In genomic region chr22:19172213-19173046, GRCh38 we compare ENCODE assay signal across 9 cellular contexts. TPM values are rescaled to one million over a fixed set of nuclear protein-coding genes. Genes with fewer than 3 reads are reported as not detected.
DNase-seq lines count a peak whose midpoint lies in the region; ATAC-seq, FAIRE-seq and TF ChIP-seq lines count a peak whose summit lies in the region.
"Had no signal": no experiment of that assay in that cellular context is flagged by ENCODE, and none has a peak within 500 bp of the region (broad histone marks: within the 10 kb centered on the region; RNA-seq: fewer than 3 reads in every experiment).

No MANE protein-coding gene starts in this region.

- peaks cover 26% of the 10 kb centered on the region for H3K27me3 Mint-ChIP-seq in activated naive CD4-positive, alpha-beta T cell treated with anti-CD3 and anti-CD28 coated beads for 36 hours (ENCODE audit: low read depth)

- H3K4me1 Mint-ChIP-seq in activated naive CD4-positive, alpha-beta T cell treated with anti-CD3 and anti-CD28 coated beads for 36 hours (ENCODE audit: low read depth) = peaks cover 39% of the 10 kb centered on the region

- BruUV-seq in GM12878 (replicated peaks; lab: Mats Ljungman, UMichigan) = no TSS peak

- H3K4me3 ChIP-seq in GM12878 (peak overlapping the region; percentile 95), lower lobe of right lung (peak overlapping the region; percentile 96), transverse colon (peak overlapping the region; percentile 72 to 100 (median 86))

- TF ChIP-seq RAD21 in GM12878 (IDR thresholded peaks at IDR 0.05; ENCODE audit: insufficient read depth, low read depth, low read length) = no peak

- POLR2A ChIA-PET in GM12878 (lab: Charles Lee) = no interaction called here

- peaks cover 5 to 11% of the 10 kb centered on the region in 2 experiments; a peak in 3 of 4 replicates for H3K27me3 ChIP-seq in GM12878 (replicated peaks in 1 of 2; ENCODE audit: control insufficient read depth in 2 of 2, insufficient read depth in 2 of 2, low read length in 1 of 2)
- peaks cover 27% of the 10 kb centered on the region for H3K27me3 ChIP-seq in lower lobe of right lung (ENCODE audit: low read depth)
- peaks cover 31% of the 10 kb centered on the region for H3K27me3 ChIP-seq in transverse colon

- H3K36me3 ChIP-seq in GM12878 (ENCODE audit: control insufficient read depth in 2 of 2, insufficient read depth in 2 of 2, low read length in 1 of 2) (peaks cover 0 to 1% of the 10 kb centered on the region in 2 experiments; a peak in 2 of 4 replicates), lower lobe of right lung (peaks cover 13% of the 10 kb centered on the region), transverse colon (no peaks in the 10 kb centered on the region)

- SMC1A ChIA-PET in GM12878 (lab: Charles Lee; ENCODE audit: uncharacterized antibody, unreplicated experiment) = interaction anchor here (1.0 kb wide), 1 partner anchor 15 kb away, joined by 3 read pairs; no protein-coding TSS in a partner anchor

- WGBS in GM12878 (ENCODE audit: insufficient coverage, insufficient replicate concordance, low lambda C conversion rate, missing lambda C conversion rate) = 2% methylated on average over 13 of the region's 13 CpGs
- WGBS in transverse colon (ENCODE audit: low coverage in 1 of 2), 2 donors = 26 to 29% methylated on average over 4 to 13 of the region's 13 CpGs

- H3K9me3 Mint-ChIP-seq in activated naive CD4-positive, alpha-beta T cell treated with anti-CD3 and anti-CD28 coated beads for 36 hours = no peaks in the 10 kb centered on the region

- TF ChIP-seq POLR2A in GM12878 (IDR thresholded peaks at IDR 0.05; ENCODE audit: low read depth, low read length) (no peak), transverse colon (IDR thresholded peaks at IDR 0.05) (no peak)

- H3K4me3 Mint-ChIP-seq in activated naive CD4-positive, alpha-beta T cell treated with anti-CD3 and anti-CD28 coated beads for 36 hours = peak overlapping the region; percentile 96

- H4K20me1 ChIP-seq in GM12878 (ENCODE audit: control insufficient read depth, insufficient read depth) = no peaks in the 10 kb centered on the region

- no peak overlapping the region for H2AFZ ChIP-seq in GM12878 (ENCODE audit: control insufficient read depth, low read depth, low read length)

- ATAC-seq in GM12878 = no peak
- no peak for ATAC-seq in lower lobe of right lung
- no peak for ATAC-seq in HG03097 (IDR thresholded peaks at IDR 0.05; ENCODE audit: low FRiP score, unreplicated experiment)

- peak overlapping the region; percentile 89 for H3K4me2 ChIP-seq in GM12878 (ENCODE audit: control insufficient read depth, insufficient read depth)

- in situ Hi-C loops in GM12878 (cut with MboI) = no loop called here
- in situ Hi-C loops in transverse colon (cut with MboI; ENCODE audit: low pct_ligation_motif_present in 1 of 4, low pct_unique_long_range_greater_than_20kb in 1 of 4, low sequenced_read_pairs in 3 of 4) = no loop called here

- H3K36me3 Mint-ChIP-seq in activated naive CD4-positive, alpha-beta T cell treated with anti-CD3 and anti-CD28 coated beads for 36 hours (ENCODE audit: low read depth) = peaks cover 6% of the 10 kb centered on the region

- H3K9me3 ChIP-seq in GM12878 (replicated peaks; ENCODE audit: control insufficient read depth, insufficient read depth, low read length) (no peaks in the 10 kb centered on the region), lower lobe of right lung (no peaks in the 10 kb centered on the region), transverse colon (no peaks in the 10 kb centered on the region)

- CTCF ChIA-PET in activated naive CD4-positive, alpha-beta T cell treated with anti-CD3 and anti-CD28 coated beads for 36 hours (lab: Charles Lee) = no interaction called here
- CTCF ChIA-PET in GM12878 (lab: Yijun Ruan, JAX) = interaction anchor here (2.1 kb wide), 1 partner anchor 28 kb away, joined by 15 read pairs; the partner anchor contains the start of gene ESS2

- intact Hi-C loops in activated naive CD4-positive, alpha-beta T cell treated with anti-CD3 and anti-CD28 coated beads for 36 hours (cut with micrococcal nuclease) = no loop called here
- intact Hi-C loops in GM12878 (cut with micrococcal nuclease; ENCODE audit: unreplicated experiment) (no loop called here), lower lobe of right lung (cut with DNase I) (no loop called here), transverse colon (cut with DNase I; ENCODE audit: low total_unique reads) (no loop called here)

- peaks cover 31% of the 10 kb centered on the region for H3K4me1 ChIP-seq in GM12878 (ENCODE audit: control insufficient read depth, insufficient read depth, low read length)
- peaks cover 62% of the 10 kb centered on the region for H3K4me1 ChIP-seq in lower lobe of right lung
- peaks cover 29 to 50% (median 46%) of the 10 kb centered on the region in 4 donors for H3K4me1 ChIP-seq in transverse colon

- H3K27ac ChIP-seq in GM12878 (ENCODE audit: control insufficient read depth, insufficient read depth) (peak overlapping the region; percentile 83), lower lobe of right lung (peak overlapping the region; percentile 93), transverse colon (peak overlapping the region; percentile 87 to 91 (median 90))

- no peak for TF ChIP-seq EP300 in GM12878 (IDR thresholded peaks at IDR 0.05; ENCODE audit: borderline replicate concordance in 1 of 2, control insufficient read depth in 1 of 2, low read depth in 2 of 2, low read length in 2 of 2)
- TF ChIP-seq EP300 in transverse colon (IDR thresholded peaks at IDR 0.05; ENCODE audit: low read depth) = no peak

- TF ChIP-seq CTCF in GM12878 (IDR thresholded peaks at IDR 0.05 in 2 of 3, conservative IDR thresholded peaks at IDR 0.05 in 1 of 3; ENCODE audit: control insufficient read depth in 2 of 3, extremely low read depth in 1 of 3, insufficient read depth in 1 of 3, low read depth in 3 of 3, low read length in 3 of 3) (no peak), lower lobe of right lung (IDR thresholded peaks at IDR 0.05) (no peak), transverse colon (IDR thresholded peaks at IDR 0.05) (no peak)

- FAIRE-seq in GM12878 (lab: Jason Lieb, UNC) = no peak
- FAIRE-seq: D721Med had no signal

- RAD21 ChIA-PET in GM12878 (lab: Charles Lee; ENCODE audit: unreplicated experiment) = interaction anchor here (1.0 kb wide), 1 partner anchor 28 kb away, joined by 4 read pairs; the partner anchor contains the start of gene ESS2

- peak overlapping the region; percentile 95 for H3K9ac ChIP-seq in GM12878 (ENCODE audit: control insufficient read depth, insufficient read depth, low read length)

- peaks cover 41% of the 10 kb centered on the region for H3K79me2 ChIP-seq in GM12878 (ENCODE audit: control insufficient read depth, insufficient read depth, low read length)

- H3K27ac Mint-ChIP-seq in activated naive CD4-positive, alpha-beta T cell treated with anti-CD3 and anti-CD28 coated beads for 36 hours = peak overlapping the region; percentile 80

- no peak for DNase-seq in activated naive CD4-positive, alpha-beta T cell treated with anti-CD3 and anti-CD28 coated beads for 36 hours
- DNase-seq in activated naive CD4-positive, alpha-beta T cell (lab: John Stamatoyannopoulos, UW) = no peak
- no peak for DNase-seq in GM12878 (ENCODE audit: low read depth, low spot score)
- DNase-seq in lower lobe of right lung = no peak
- DNase-seq in transverse colon = no peak
- DNase-seq in MV-4-11 (lab: John Stamatoyannopoulos, UW) = no peak
- no peak for DNase-seq in NCI-H82 treated with DMSO at 0.1 percent for 48 hours (lab: John Stamatoyannopoulos, UW; ENCODE audit: unreplicated experiment)

RNA-seq across cellular contexts. Expression of gene SLC25A1, which starts 6.1 kb away (rescaled TPM):
- 10 to 100 TPM; 54.0 to 58.4 TPM for total RNA-seq in activated naive CD4-positive, alpha-beta T cell treated with anti-CD3 and anti-CD28 coated beads for 36 hours
- 13.4 and 14.8 TPM in 2 replicates for total RNA-seq in GM12878 (2013; cell fraction: nucleolus; rRNA removed)
- 64.5 and 75.9 TPM in 2 replicates for total RNA-seq in GM12878 (2014; rRNA removed)
- 18.9 and 20.2 TPM in 2 replicates for total RNA-seq in GM12878 (2014; rRNA removed; fragmentation: Illumina TruSeq; extraction: Trizol)
- 79.0 and 90.6 TPM in 2 replicates for total RNA-seq in GM12878 (2021)
- polyA plus RNA-seq in GM12878 (2011; ENCODE audit: low read depth) = 30.4 TPM
- 9.9 and 21.2 TPM in 2 replicates for polyA plus RNA-seq in GM12878 (2011; rRNA removed)
- polyA plus RNA-seq in GM12878 (2011; cell fraction: cytosol; rRNA removed) = 54.7 and 56.4 TPM in 2 replicates
- polyA plus RNA-seq in GM12878 (2011; cell fraction: nucleus; rRNA removed) = 41.4 and 46.8 TPM in 2 replicates
- 57.4 and 70.6 TPM in 2 replicates for polyA plus RNA-seq in GM12878 (2012)
- 10.8 and 27.5 TPM in 2 replicates for polyA plus RNA-seq in GM12878 (2014; fragmentation: Illumina TruSeq; extraction: Trizol)
- 1 to 10 TPM; 2.3 to 7.8 TPM for polyA plus RNA-seq in GM12878 (2014; fragmentation: Nextera tagmentation; extraction: Ambion mirVana)
- 59.8 and 67.2 TPM in 2 replicates for polyA plus RNA-seq in GM12878 (2014; rRNA removed)
- polyA plus RNA-seq in GM12878 (2016; fragmentation: Nextera tagmentation; extraction: Ambion mirVana) = 10 to 100 TPM; 33.2 to 75.3 TPM
- polyA minus RNA-seq in GM12878 (2011; rRNA and poly(A)+ RNA removed) = 17.8 and 31.0 TPM in 2 replicates
- 17.1 and 18.1 TPM in 2 replicates for polyA minus RNA-seq in GM12878 (2011; cell fraction: cytosol; rRNA and poly(A)+ RNA removed)
- 8.6 and 17.0 TPM in 2 replicates for polyA minus RNA-seq in GM12878 (2011; cell fraction: nucleus; rRNA and poly(A)+ RNA removed)
- total RNA-seq in lower lobe of right lung = 50.3 TPM
- total RNA-seq in transverse colon = 100 to 1,000 TPM in 3 of 4 donors, 10 to 100 TPM in 1; 80.2 to 146 (median 132) TPM

RNA-seq across cellular contexts. Expression of gene GSC2, which starts 22.3 kb away (rescaled TPM):
- total RNA-seq in activated naive CD4-positive, alpha-beta T cell treated with anti-CD3 and anti-CD28 coated beads for 36 hours = not detected
- not detected in 2 replicates for total RNA-seq in GM12878 (2013; cell fraction: nucleolus; rRNA removed)
- total RNA-seq in GM12878 (2014; rRNA removed) = not detected in 2 replicates
- total RNA-seq in GM12878 (2014; rRNA removed; fragmentation: Illumina TruSeq; extraction: Trizol) = not detected in 2 replicates
- not detected in 2 replicates for total RNA-seq in GM12878 (2021)
- not detected for polyA plus RNA-seq in GM12878 (2011; ENCODE audit: low read depth)
- polyA plus RNA-seq in GM12878 (2011; rRNA removed) = not detected in 2 replicates
- not detected in 2 replicates for polyA plus RNA-seq in GM12878 (2011; cell fraction: cytosol; rRNA removed)
- not detected in 2 replicates for polyA plus RNA-seq in GM12878 (2011; cell fraction: nucleus; rRNA removed)
- not detected in 2 replicates for polyA plus RNA-seq in GM12878 (2012)
- polyA plus RNA-seq in GM12878 (2014; fragmentation: Illumina TruSeq; extraction: Trizol) = not detected in 2 replicates
- polyA plus RNA-seq in GM12878 (2014; fragmentation: Nextera tagmentation; extraction: Ambion mirVana) = not detected
- not detected in 2 replicates for polyA plus RNA-seq in GM12878 (2014; rRNA removed)
- not detected for polyA plus RNA-seq in GM12878 (2016; fragmentation: Nextera tagmentation; extraction: Ambion mirVana)
- not detected in 2 replicates for polyA minus RNA-seq in GM12878 (2011; rRNA and poly(A)+ RNA removed)
- not detected in 2 replicates for polyA minus RNA-seq in GM12878 (2011; cell fraction: cytosol; rRNA and poly(A)+ RNA removed)
- polyA minus RNA-seq in GM12878 (2011; cell fraction: nucleus; rRNA and poly(A)+ RNA removed) = not detected in 2 replicates
- not detected for total RNA-seq in lower lobe of right lung
- total RNA-seq in transverse colon = not detected

RNA-seq across cellular contexts. Expression of gene ESS2, which starts 28.0 kb away (rescaled TPM):
- 10 to 100 TPM in 1 of 2 experiments, 1 to 10 TPM in 1; 9.9 to 11.0 TPM for total RNA-seq in activated naive CD4-positive, alpha-beta T cell treated with anti-CD3 and anti-CD28 coated beads for 36 hours
- 9.8 and 14.9 TPM in 2 replicates for total RNA-seq in GM12878 (2013; cell fraction: nucleolus; rRNA removed)
- total RNA-seq in GM12878 (2014; rRNA removed) (12.5 and 13.5 TPM in 2 replicates), GM12878 (2014; rRNA removed; fragmentation: Illumina TruSeq; extraction: Trizol) (6.0 and 6.4 TPM in 2 replicates), GM12878 (2021) (17.9 and 18.3 TPM in 2 replicates), lower lobe of right lung (14.0 TPM), transverse colon (10 to 100 TPM in 2 of 4 donors, 1 to 10 TPM in 2; 3.8 to 13.7 (median 10.4) TPM)
- polyA plus RNA-seq in GM12878 (2011; ENCODE audit: low read depth) = 4.2 TPM
- polyA plus RNA-seq in GM12878 (2011; rRNA removed) (5.7 and 10.2 TPM in 2 replicates), GM12878 (2014; fragmentation: Illumina TruSeq; extraction: Trizol) (0.89 and 6.3 TPM in 2 replicates), GM12878 (2014; fragmentation: Nextera tagmentation; extraction: Ambion mirVana) (1 to 10 TPM in 1 of 2 experiments, under 1 TPM in 1; 0.14 to 1.0 TPM), GM12878 (2014; rRNA removed) (16.2 and 16.9 TPM in 2 replicates), GM12878 (2016; fragmentation: Nextera tagmentation; extraction: Ambion mirVana) (10 to 100 TPM; 14.2 to 15.0 TPM)
- polyA plus RNA-seq in GM12878 (2011; cell fraction: cytosol; rRNA removed) = 12.9 and 18.4 TPM in 2 replicates
- polyA plus RNA-seq in GM12878 (2011; cell fraction: nucleus; rRNA removed) = 17.2 and 24.5 TPM in 2 replicates
- 10.5 and 11.6 TPM in 2 replicates for polyA plus RNA-seq in GM12878 (2012)
- 2.9 and 7.7 TPM in 2 replicates for polyA minus RNA-seq in GM12878 (2011; rRNA and poly(A)+ RNA removed)
- 5.6 TPM in 2 replicates for polyA minus RNA-seq in GM12878 (2011; cell fraction: cytosol; rRNA and poly(A)+ RNA removed)
- polyA minus RNA-seq in GM12878 (2011; cell fraction: nucleus; rRNA and poly(A)+ RNA removed) = 3.7 and 6.9 TPM in 2 replicates

RNA-seq across cellular contexts. Expression of gene TSSK2, which starts 41.3 kb away (rescaled TPM):
- total RNA-seq in activated naive CD4-positive, alpha-beta T cell treated with anti-CD3 and anti-CD28 coated beads for 36 hours = not detected
- total RNA-seq in GM12878 (2013; cell fraction: nucleolus; rRNA removed) = not detected in 2 replicates
- 0.17 TPM in 1 of 2 replicates, not detected in the other for total RNA-seq in GM12878 (2014; rRNA removed)
- not detected in 2 replicates for total RNA-seq in GM12878 (2014; rRNA removed; fragmentation: Illumina TruSeq; extraction: Trizol)
- total RNA-seq in GM12878 (2021) = not detected in 2 replicates
- polyA plus RNA-seq in GM12878 (2011; ENCODE audit: low read depth) = not detected
- not detected in 2 replicates for polyA plus RNA-seq in GM12878 (2011; rRNA removed)
- polyA plus RNA-seq in GM12878 (2011; cell fraction: cytosol; rRNA removed) = not detected in 2 replicates
- not detected in 2 replicates for polyA plus RNA-seq in GM12878 (2011; cell fraction: nucleus; rRNA removed)
- polyA plus RNA-seq in GM12878 (2012) = not detected in 2 replicates
- 0.03 TPM in 1 of 2 replicates, not detected in the other for polyA plus RNA-seq in GM12878 (2014; fragmentation: Illumina TruSeq; extraction: Trizol)
- not detected for polyA plus RNA-seq in GM12878 (2014; fragmentation: Nextera tagmentation; extraction: Ambion mirVana)
- not detected in 2 replicates for polyA plus RNA-seq in GM12878 (2014; rRNA removed)
- not detected for polyA plus RNA-seq in GM12878 (2016; fragmentation: Nextera tagmentation; extraction: Ambion mirVana)
- polyA minus RNA-seq in GM12878 (2011; rRNA and poly(A)+ RNA removed) = not detected in 2 replicates
- polyA minus RNA-seq in GM12878 (2011; cell fraction: cytosol; rRNA and poly(A)+ RNA removed) = not detected in 2 replicates
- polyA minus RNA-seq in GM12878 (2011; cell fraction: nucleus; rRNA and poly(A)+ RNA removed) = not detected in 2 replicates
- total RNA-seq in lower lobe of right lung = not detected
- not detected for total RNA-seq in transverse colon

RNA-seq across cellular contexts. Expression of gene DGCR2, which starts 50.2 kb away (rescaled TPM):
- total RNA-seq in activated naive CD4-positive, alpha-beta T cell treated with anti-CD3 and anti-CD28 coated beads for 36 hours = 10 to 100 TPM; 15.4 to 16.4 TPM
- total RNA-seq in GM12878 (2013; cell fraction: nucleolus; rRNA removed) = 36.2 and 39.9 TPM in 2 replicates
- total RNA-seq in GM12878 (2014; rRNA removed) (19.5 and 20.7 TPM in 2 replicates), GM12878 (2014; rRNA removed; fragmentation: Illumina TruSeq; extraction: Trizol) (7.6 and 10.2 TPM in 2 replicates), GM12878 (2021) (25.9 and 27.4 TPM in 2 replicates), lower lobe of right lung (62.9 TPM), transverse colon (100 to 1,000 TPM in 1 of 4 donors, 10 to 100 TPM in 3; 71.6 to 106 (median 94.3) TPM)
- polyA plus RNA-seq in GM12878 (2011; ENCODE audit: low read depth) = 7.8 TPM
- polyA plus RNA-seq in GM12878 (2011; rRNA removed) (7.2 and 14.5 TPM in 2 replicates), GM12878 (2014; fragmentation: Illumina TruSeq; extraction: Trizol) (12.0 and 14.5 TPM in 2 replicates), GM12878 (2014; fragmentation: Nextera tagmentation; extraction: Ambion mirVana) (under 1 TPM; 0.19 to 0.44 TPM), GM12878 (2014; rRNA removed) (17.5 and 18.7 TPM in 2 replicates), GM12878 (2016; fragmentation: Nextera tagmentation; extraction: Ambion mirVana) (10 to 100 TPM; 24.1 to 28.4 TPM)
- 20.5 and 24.0 TPM in 2 replicates for polyA plus RNA-seq in GM12878 (2011; cell fraction: cytosol; rRNA removed)
- 20.9 and 26.4 TPM in 2 replicates for polyA plus RNA-seq in GM12878 (2011; cell fraction: nucleus; rRNA removed)
- polyA plus RNA-seq in GM12878 (2012) = 12.1 and 14.4 TPM in 2 replicates
- polyA minus RNA-seq in GM12878 (2011; rRNA and poly(A)+ RNA removed) = 14.9 and 21.1 TPM in 2 replicates
- 8.4 and 8.5 TPM in 2 replicates for polyA minus RNA-seq in GM12878 (2011; cell fraction: cytosol; rRNA and poly(A)+ RNA removed)
- polyA minus RNA-seq in GM12878 (2011; cell fraction: nucleus; rRNA and poly(A)+ RNA removed) = 9.8 and 16.3 TPM in 2 replicates
